In the genomic region with DNA sequence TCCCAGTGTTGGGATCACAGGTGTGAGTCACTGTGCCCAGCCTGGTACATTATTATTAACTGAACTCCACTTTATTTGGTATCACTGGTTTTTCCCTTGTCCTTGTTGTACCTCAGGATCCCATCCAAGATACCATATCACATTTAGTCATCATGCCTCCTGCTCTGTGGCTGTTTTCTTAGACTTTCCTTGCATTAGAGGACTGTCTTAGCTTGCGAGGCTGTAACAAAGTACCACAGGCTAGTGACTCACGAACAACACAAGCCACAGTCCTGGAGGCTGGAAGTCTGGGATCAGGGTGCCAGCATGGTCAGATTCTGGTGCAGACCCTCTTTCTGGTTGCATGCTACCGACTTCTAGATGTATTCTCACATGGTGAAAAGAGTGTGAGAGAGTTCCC, we compare ENCODE assay signal across 1 cellular context.
TF ChIP-seq lines count a peak whose summit lies in the region.

No MANE protein-coding gene starts in this region.

TF ChIP-seq in SK-N-SH, 30 proteins besides CTCF, POLR2A, EP300 and RAD21:
- TF ChIP-seq TAF1 (IDR thresholded peaks at IDR 0.05; ENCODE audit: borderline replicate concordance, low read depth, low read length) (no peak), EZH2phosphoT487 (IDR thresholded peaks at IDR 0.05; ENCODE audit: borderline replicate concordance, low read depth) (no peak), FOSL2 (IDR thresholded peaks at IDR 0.05; ENCODE audit: borderline replicate concordance, low read depth) (0 out of 2 replicates have a peak, but pooled peaks have one; percentile 19)
